Comparison of ENCODE assay signal across 8 cellular contexts in the genomic region with DNA sequence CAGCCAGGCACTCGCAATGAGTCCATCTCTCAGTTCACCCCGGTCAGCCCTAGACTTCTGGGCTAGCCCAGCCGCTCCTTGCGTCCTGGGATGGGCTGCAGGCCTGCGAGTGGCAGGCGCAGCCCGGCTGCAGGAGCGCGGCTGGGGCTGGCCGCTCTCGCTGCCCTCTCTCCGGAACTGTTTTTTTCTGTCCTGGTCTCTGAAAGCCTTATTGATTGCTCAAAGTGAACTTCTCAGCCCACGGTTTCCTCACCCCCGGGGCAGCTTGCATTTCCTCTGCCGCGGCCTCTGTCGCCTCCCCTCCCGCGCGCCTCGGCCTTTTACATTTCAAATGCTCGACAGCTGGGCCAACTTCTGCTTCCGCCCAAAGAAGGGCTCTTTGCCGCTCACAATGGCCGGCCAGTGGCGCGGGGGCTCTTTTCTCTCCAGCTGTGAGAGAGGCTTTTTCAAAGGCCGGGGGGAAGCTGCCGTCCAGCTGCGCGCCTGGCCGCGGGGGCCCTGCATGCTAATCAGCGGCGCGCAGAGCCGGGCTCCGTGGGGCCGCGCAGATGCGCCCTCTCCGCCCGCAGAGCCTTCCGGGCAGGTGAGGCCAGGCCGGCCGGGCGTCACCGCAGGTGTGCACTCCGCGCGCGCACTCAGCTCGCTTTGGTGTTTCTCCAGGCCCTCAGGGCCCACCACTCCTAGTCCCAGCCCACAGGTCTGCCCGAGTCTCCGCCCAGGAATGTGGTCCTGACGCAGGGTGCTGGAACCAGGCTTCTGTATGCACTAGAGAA.
DNase-seq lines count a peak whose midpoint lies in the region; ATAC-seq and TF ChIP-seq lines count a peak whose summit lies in the region.

No MANE protein-coding gene starts in this region.

- 10 to 16% methylated on average over 53 to 56 of the region's 56 CpGs for WGBS in esophagus, 2 donors
- WGBS in urinary bladder, result 37% methylated on average over 56 of the region's 56 CpGs

- H3K79me2 ChIP-seq in Karpas-422 (ENCODE audit: low read length), result no peaks in the 10 kb centered on the region

- TF ChIP-seq CTCF in Caco-2 (IDR thresholded peaks at IDR 0.05; ENCODE audit: insufficient read depth in 1 of 2, low read depth in 1 of 2, low read length in 1 of 2, severe bottlenecking in 1 of 2, unreplicated experiment in 1 of 2), result no peak
- TF ChIP-seq CTCF in WERI-Rb-1 (IDR thresholded peaks at IDR 0.05; ENCODE audit: low read depth, low read length), result no peak
- no peak for TF ChIP-seq CTCF in nephron (IDR thresholded peaks at IDR 0.05; ENCODE audit: unreplicated experiment in 3 of 3)

- H3K27ac Mint-ChIP-seq in Caco-2 (ENCODE audit: unreplicated experiment), result no peak overlapping the region
- H3K27ac Mint-ChIP-seq in nephron, result peak overlapping the region in 2 of 3 experiments; percentile 56 to 64

- POLR2A ChIA-PET in Caco-2 (lab: Charles Lee), result no interaction called here

- H4K20me1 ChIP-seq in Karpas-422 (ENCODE audit: insufficient read depth, low read depth, low read length), result no peaks in the 10 kb centered on the region

- H3K4me3 ChIP-seq in Caco-2 (ENCODE audit: low read depth, low read length) (peak overlapping the region; percentile 20), WERI-Rb-1 (ENCODE audit: low read depth, low read length) (peak overlapping the region; percentile 39), esophagus (ENCODE audit: low read depth in 1 of 2, low read length in 2 of 2) (peak overlapping the region; percentile 17 to 35), urinary bladder (ENCODE audit: low read depth, low read length) (peak overlapping the region; percentile 25), Karpas-422 (ENCODE audit: low read length) (no peak overlapping the region)

- no peaks in the 10 kb centered on the region for H3K36me3 ChIP-seq in Caco-2 (ENCODE audit: control insufficient read depth, insufficient read depth, low read length)
- no peaks in the 10 kb centered on the region for H3K36me3 ChIP-seq in WERI-Rb-1
- no peaks in the 10 kb centered on the region for H3K36me3 ChIP-seq in esophagus (ENCODE audit: control insufficient read depth in 2 of 2, insufficient read depth in 2 of 2, low read length in 1 of 2)
- no peaks in the 10 kb centered on the region for H3K36me3 ChIP-seq in urinary bladder (ENCODE audit: insufficient read depth)
- H3K36me3 ChIP-seq in Karpas-422 (ENCODE audit: insufficient read depth, low read length), result no peaks in the 10 kb centered on the region

- H3K9me3 ChIP-seq in Caco-2 (peaks cover 7% of the 10 kb centered on the region; the same call in 1 of the 2 replicates), WERI-Rb-1 (ENCODE audit: severe bottlenecking) (no peaks in the 10 kb centered on the region), esophagus (ENCODE audit: control insufficient read depth in 2 of 2, insufficient read depth in 1 of 2, low read depth in 1 of 2, low read length in 1 of 2) (peaks cover 0 to 2% of the 10 kb centered on the region in 2 donors), Karpas-422 (ENCODE audit: low read length) (no peaks in the 10 kb centered on the region)

- DNase-seq in Caco-2, result peak; percentile 23 to 53
- peak; percentile 14 for DNase-seq in WERI-Rb-1
- no peak for DNase-seq in Karpas-422
- no peak for DNase-seq in NCI-H1417 (lab: John Stamatoyannopoulos, UW)

- no peaks in the 10 kb centered on the region for H3K4me1 ChIP-seq in Caco-2
- peaks cover 0 to 2% of the 10 kb centered on the region in 2 donors for H3K4me1 ChIP-seq in esophagus (ENCODE audit: control insufficient read depth in 2 of 2, insufficient read depth in 2 of 2, low read length in 1 of 2)
- H3K4me1 ChIP-seq in urinary bladder (ENCODE audit: insufficient read depth), result no peaks in the 10 kb centered on the region
- peaks cover 16% of the 10 kb centered on the region for H3K4me1 ChIP-seq in Karpas-422 (ENCODE audit: low read length)

- no peak overlapping the region for H3K4me2 ChIP-seq in Karpas-422 (ENCODE audit: low read depth, low read length, poor library complexity, severe bottlenecking)

- CTCF ChIA-PET in Caco-2 (lab: Charles Lee), result no interaction called here

- H3K9ac ChIP-seq in Karpas-422 (ENCODE audit: low read length), result no peak overlapping the region

- peaks cover 6% of the 10 kb centered on the region for H3K27me3 Mint-ChIP-seq in Caco-2 (ENCODE audit: insufficient read depth, unreplicated experiment)
- H3K27me3 Mint-ChIP-seq in nephron (ENCODE audit: low read depth), result peaks cover 33% of the 10 kb centered on the region

- H3K9me2 ChIP-seq in Karpas-422 (replicated peaks; ENCODE audit: insufficient read depth, low read length), result no peaks in the 10 kb centered on the region

- H3K4me1 Mint-ChIP-seq in Caco-2 (ENCODE audit: low read depth, unreplicated experiment) (no peaks in the 10 kb centered on the region), nephron (peaks cover 4% of the 10 kb centered on the region)

- ATAC-seq in HG02852 (IDR thresholded peaks at IDR 0.05; ENCODE audit: unreplicated experiment), result peak; percentile 73

- H3K27me3 ChIP-seq in Caco-2 (replicated peaks; ENCODE audit: control insufficient read depth, insufficient read depth, low read length) (no peaks in the 10 kb centered on the region; the same call in 1 of the 2 replicates), WERI-Rb-1 (ENCODE audit: insufficient read depth, low read depth, severe bottlenecking) (no peaks in the 10 kb centered on the region), esophagus (ENCODE audit: control insufficient read depth in 1 of 2, insufficient read depth in 2 of 2, low read length in 2 of 2) (peaks cover 0 to 2% of the 10 kb centered on the region in 2 donors), Karpas-422 (ENCODE audit: low read length) (0 out of 2 replicates have a peak, but pooled peaks cover 5% of the 10 kb centered on the region)

- H3K4me3 Mint-ChIP-seq in Caco-2 (ENCODE audit: unreplicated experiment) (peak overlapping the region; percentile 55), nephron (peak overlapping the region; percentile 60 to 80 (median 72))

- peaks cover 12% of the 10 kb centered on the region for H3K9me3 Mint-ChIP-seq in Caco-2 (ENCODE audit: unreplicated experiment)
- H3K9me3 Mint-ChIP-seq in nephron, result peaks cover 20% of the 10 kb centered on the region

- H3K27ac ChIP-seq in WERI-Rb-1, result no peak overlapping the region
- peak overlapping the region in 1 of 2 donors; percentile 51 for H3K27ac ChIP-seq in esophagus (ENCODE audit: low read depth in 2 of 2, low read length in 1 of 2)
- no peak overlapping the region for H3K27ac ChIP-seq in urinary bladder (ENCODE audit: low read depth)
- no peak overlapping the region for H3K27ac ChIP-seq in Karpas-422 (ENCODE audit: low read length)

- BruUV-seq in Caco-2 (replicated peaks; lab: Mats Ljungman, UMichigan), result no TSS peak

- no peaks in the 10 kb centered on the region for H3K36me3 Mint-ChIP-seq in Caco-2 (ENCODE audit: insufficient read depth, unreplicated experiment)
- peaks cover 6% of the 10 kb centered on the region for H3K36me3 Mint-ChIP-seq in nephron (ENCODE audit: low read depth)

- no peak overlapping the region for H2AFZ ChIP-seq in Karpas-422 (ENCODE audit: low read length)

- intact Hi-C loops in Caco-2 (cut with micrococcal nuclease; ENCODE audit: unreplicated experiment), result no loop called here

Comparison
In these comparisons a context has a peak if more than half of its experiments do, and no peak if none do; other contexts are left out.
1. DNase-seq: peak in Caco-2 (2 of 2) and WERI-Rb-1 (single experiment); none in Karpas-422 (single experiment) and NCI-H1417 (0 of 3).